ENCODE assay signal across 23 cellular contexts in the genomic region with DNA sequence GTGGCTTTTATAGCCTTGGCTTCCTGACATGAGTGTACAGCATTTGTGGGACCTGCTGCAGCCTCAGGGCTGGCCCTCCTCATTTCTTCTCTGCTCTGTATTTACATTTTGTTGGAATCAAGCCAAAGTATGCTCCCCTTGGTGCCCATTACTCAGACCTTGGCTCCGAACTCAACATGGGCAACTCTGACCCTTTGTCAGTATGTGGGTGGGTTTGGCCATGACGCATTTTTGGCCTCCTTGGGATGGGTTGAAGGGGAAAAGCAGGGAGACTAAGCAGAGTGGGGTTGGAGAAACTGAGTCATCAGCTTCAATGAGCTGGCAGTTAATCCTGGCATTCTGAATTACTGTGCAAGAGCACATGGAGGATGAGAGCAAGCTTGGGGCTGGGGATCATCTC.
"Had no signal": no experiment of that assay in that cellular context is flagged by ENCODE, and none has a peak within 500 bp of the region (broad histone marks: within the 10 kb centered on the region; RNA-seq: fewer than 3 reads in every experiment).

No MANE protein-coding gene starts in this region.

- H3K27me3 ChIP-seq: Peyer's patch had no signal

- FAIRE-seq: TTC549 had no signal

- H3K36me3 ChIP-seq: Peyer's patch, SJSA1 had no signal

- DNase-seq: activated B cell treated with CpG ODN at 0.5 μM for 24 hours; activated CD4-positive, alpha-beta memory T cell treated with anti-CD3 and anti-CD28 coated beads for 36 hours; activated CD4-positive, alpha-beta T cell treated with anti-CD3 and anti-CD28 coated beads for 4 hours; activated CD4-positive, alpha-beta T cell treated with anti-CD3 and anti-CD28 coated beads, Interleukin-2, amount 50 U/mL, for 1 hour; activated CD4-positive, CD25-positive, alpha-beta regulatory T cell treated with anti-CD3 and anti-CD28 coated beads, Interleukin-2, amount 50 U/mL, for 72 hours; activated CD8-positive, alpha-beta memory T cell treated with anti-CD3 and anti-CD28 coated beads, Interleukin-2, amount 50 U/mL, for 4 hours; activated naive CD4-positive, alpha-beta T cell treated with anti-CD3 and anti-CD28 coated beads, Interleukin-2, amount 10 ng/mL, durations not matched to agents 7 days and 5 days; activated naive CD8-positive, alpha-beta T cell treated with anti-CD3 and anti-CD28 coated beads, Interleukin-2, amount 50 U/mL, for 24 hours; activated T-cell treated with anti-CD3 and anti-CD28 coated beads for 4 hours; activated T-cell treated with anti-CD3 and anti-CD28 coated beads, Interleukin-2, amount 50 U/mL, for 4 hours; central memory CD4-positive, alpha-beta T cell; NCI-H1105; NCI-H1417 treated with DMSO at 0.1 percent for 48 hours; NCI-H187 treated with DMSO at 0.1 percent for 48 hours; NCI-H2081; NCI-H345; NCI-H524 treated with DMSO at 0.1 percent for 48 hours; PC-3; Peyer's patch; RPMI8226; SHP77 treated with DMSO at 0.1 percent for 48 hours had no signal

- H3K4me3 ChIP-seq: Peyer's patch, SJSA1 had no signal
